30 cellular contexts compared by ENCODE assay signal in the genomic region with DNA sequence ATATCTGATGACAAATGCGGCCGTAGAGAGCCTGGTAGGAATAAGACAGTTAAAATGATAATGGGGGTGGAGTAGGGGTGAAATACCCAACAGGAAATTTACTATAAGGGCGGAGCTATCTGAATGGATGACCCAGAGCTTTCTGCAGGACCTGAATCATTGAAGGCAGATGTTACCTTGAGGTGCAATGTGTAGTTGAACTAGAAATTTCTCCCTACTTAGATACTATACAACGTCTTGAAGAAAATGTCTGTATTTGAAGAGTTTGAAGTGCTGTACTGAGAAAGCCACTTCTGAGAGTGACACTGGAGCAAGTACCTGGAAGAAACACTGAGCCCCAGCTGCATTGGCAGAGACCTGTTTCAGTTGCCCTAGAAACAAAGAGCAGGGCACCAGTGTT.
"Had no signal": no experiment of that assay in that cellular context is flagged by ENCODE, and none has a peak within 500 bp of the region (broad histone marks: within the 10 kb centered on the region; RNA-seq: fewer than 3 reads in every experiment).

No MANE protein-coding gene starts in this region.

- H3K27me3 Mint-ChIP-seq: activated B cell treated with CpG ODN at 0.5 μM for 24 hours; activated CD8-positive, alpha-beta T cell treated with anti-CD3 and anti-CD28 coated beads for 36 hours; activated naive CD8-positive, alpha-beta T cell; activated T-helper 17 cell treated with anti-CD3 and anti-CD28 coated beads, Interleukin-2, amount 50 U/mL, for 72 hours had no signal

- H3K4me1 Mint-ChIP-seq: activated T-helper 17 cell treated with anti-CD3 and anti-CD28 coated beads, Interleukin-2, amount 50 U/mL, for 72 hours had no signal

- H3K4me2 ChIP-seq: hepatocyte had no signal

- H3K36me3 Mint-ChIP-seq: activated naive CD8-positive, alpha-beta T cell had no signal

- H3K27ac ChIP-seq: adrenal gland, body of pancreas, epithelial cell of prostate, esophagus squamous epithelium, gastroesophageal sphincter, heart right ventricle, hepatocyte, WERI-Rb-1 had no signal

- H2AFZ ChIP-seq: hepatocyte had no signal

- H3K4me3 Mint-ChIP-seq: activated B cell treated with CpG ODN at 0.5 μM for 24 hours; activated CD8-positive, alpha-beta T cell treated with anti-CD3 and anti-CD28 coated beads for 36 hours; activated naive CD8-positive, alpha-beta T cell; activated T-cell treated with anti-CD3 and anti-CD28 coated beads, Interleukin-2, amount 50 U/mL, for 4 hours; activated T-helper 17 cell treated with anti-CD3 and anti-CD28 coated beads, Interleukin-2, amount 50 U/mL, for 72 hours had no signal

- H3K4me3 ChIP-seq: adrenal gland, body of pancreas, esophagus squamous epithelium, gastroesophageal sphincter, heart right ventricle, hepatocyte had no signal

- ATAC-seq: activated CD4-positive, CD25-positive, alpha-beta regulatory T cell treated with anti-CD3 and anti-CD28 coated beads, Interleukin-2, amount 50 U/mL, for 24 hours; activated CD8-positive, alpha-beta T cell treated with anti-CD3 and anti-CD28 coated beads for 36 hours; activated T-cell treated with anti-CD3 and anti-CD28 coated beads, Interleukin-2, amount 50 U/mL, for 4 hours; activated T-helper 17 cell treated with anti-CD3 and anti-CD28 coated beads, Interleukin-2, amount 50 U/mL, for 72 hours; body of pancreas; gastroesophageal sphincter; heart right ventricle had no signal

- H3K9me3 ChIP-seq: adrenal gland, body of pancreas, esophagus squamous epithelium, gastroesophageal sphincter, heart right ventricle had no signal

- DNase-seq: activated B cell treated with CpG ODN at 0.5 μM for 24 hours; activated CD4-positive, alpha-beta T cell treated with anti-CD3 and anti-CD28 coated beads for 48 hours; activated CD4-positive, alpha-beta T cell treated with anti-CD3 and anti-CD28 coated beads, Interleukin-2, amount 50 U/mL, for 1 hour; activated CD4-positive, alpha-beta T cell treated with anti-CD3 and anti-CD28 coated beads, Interleukin-2, amount 50 U/mL, for 48 hours; activated CD8-positive, alpha-beta memory T cell treated with anti-CD3 and anti-CD28 coated beads for 24 hours; activated CD8-positive, alpha-beta T cell treated with anti-CD3 and anti-CD28 coated beads for 36 hours; activated effector memory CD4-positive, alpha-beta T cell treated with Interleukin-2 at 50 U/mL for 16 hours; activated gamma-delta T cell treated with Interleukin-2 at 50 U/mL for 16 hours; activated naive CD4-positive, alpha-beta T cell treated with anti-CD3 and anti-CD28 coated beads, Interleukin-2, amount 50 U/mL, for 16 hours; activated naive CD4-positive, alpha-beta T cell treated with Interleukin-2 at 50 U/mL for 16 hours; activated T-cell treated with anti-CD3 and anti-CD28 coated beads, Interleukin-2, amount 50 U/mL, for 4 hours; adrenal gland; amygdala; aorta; body of pancreas; caudate nucleus; cortex of kidney; dermis blood vessel endothelial cell; effector CD4-positive, alpha-beta T cell; esophagus squamous epithelium; foreskin melanocyte; heart right ventricle; T-helper 2 cell; WERI-Rb-1 had no signal

- H3K36me3 ChIP-seq: adrenal gland, esophagus squamous epithelium, gastroesophageal sphincter, heart right ventricle, WERI-Rb-1 had no signal

- H3K27ac Mint-ChIP-seq: activated B cell treated with CpG ODN at 0.5 μM for 24 hours; activated CD8-positive, alpha-beta T cell treated with anti-CD3 and anti-CD28 coated beads for 36 hours; activated naive CD8-positive, alpha-beta T cell; activated T-helper 17 cell treated with anti-CD3 and anti-CD28 coated beads, Interleukin-2, amount 50 U/mL, for 72 hours had no signal

- H3K4me1 ChIP-seq: body of pancreas, esophagus squamous epithelium, gastroesophageal sphincter, heart right ventricle had no signal

- H3K27me3 ChIP-seq: adrenal gland, body of pancreas, esophagus squamous epithelium, gastroesophageal sphincter, heart right ventricle, hepatocyte had no signal

- H3K79me2 ChIP-seq: hepatocyte had no signal

- H3K9me3 Mint-ChIP-seq: activated B cell treated with CpG ODN at 0.5 μM for 24 hours; activated CD8-positive, alpha-beta T cell treated with anti-CD3 and anti-CD28 coated beads for 36 hours; activated T-cell treated with anti-CD3 and anti-CD28 coated beads, Interleukin-2, amount 50 U/mL, for 4 hours; activated T-helper 17 cell treated with anti-CD3 and anti-CD28 coated beads, Interleukin-2, amount 50 U/mL, for 72 hours had no signal
